Comparison of ENCODE assay signal across 8 cellular contexts in the genomic region with DNA sequence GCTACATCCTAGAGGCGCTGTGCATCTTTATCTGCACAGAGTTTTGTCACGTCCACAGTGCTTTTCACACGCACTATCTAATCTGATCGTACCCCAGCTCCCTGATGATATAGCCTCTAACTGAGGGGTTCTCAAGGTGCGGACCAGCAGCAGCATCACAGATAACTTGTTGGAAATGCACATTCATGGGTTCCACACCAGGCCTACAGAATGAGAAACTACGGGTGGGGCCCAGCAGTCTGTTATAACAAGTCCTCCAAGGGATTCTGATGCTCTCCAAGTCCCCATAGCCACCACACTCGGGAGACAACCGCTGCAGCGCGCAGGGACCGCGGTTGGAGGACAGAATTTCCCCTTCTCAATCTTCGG. TPM values are rescaled to one million over a fixed set of nuclear protein-coding genes. Genes with fewer than 3 reads are reported as not detected.
DNase-seq lines count a peak whose midpoint lies in the region; ATAC-seq and TF ChIP-seq lines count a peak whose summit lies in the region.

No MANE protein-coding gene starts in this region.

- peaks cover 23% of the 10 kb centered on the region for H3K4me1 ChIP-seq in cardiac muscle cell (ENCODE audit: low read depth)
- H3K4me1 ChIP-seq in urinary bladder (ENCODE audit: insufficient read depth), result no peaks in the 10 kb centered on the region

- H3K9me3 ChIP-seq in cardiac muscle cell (ENCODE audit: low read depth), result no peaks in the 10 kb centered on the region

- peak overlapping the region; percentile 64 for H3K27ac ChIP-seq in cardiac muscle cell
- H3K27ac ChIP-seq in brain microvascular endothelial cell, result peak overlapping the region; percentile 98
- peak overlapping the region; percentile 30 for H3K27ac ChIP-seq in urinary bladder (ENCODE audit: low read depth)

- ATAC-seq in memory B cell (ENCODE audit: low read depth) (no peak), HG03442 (IDR thresholded peaks at IDR 0.05; ENCODE audit: unreplicated experiment) (no peak)

- peaks cover 16% of the 10 kb centered on the region for H3K36me3 Mint-ChIP-seq in memory B cell

- H3K27me3 Mint-ChIP-seq in memory B cell, result no peaks in the 10 kb centered on the region

- TF ChIP-seq CTCF in cardiac muscle cell (IDR thresholded peaks at IDR 0.05; ENCODE audit: low read depth, low read length), result no peak
- no peak for TF ChIP-seq CTCF in brain microvascular endothelial cell (IDR thresholded peaks at IDR 0.05; ENCODE audit: low read depth, low read length, missing control alignments)

- H3K9me3 Mint-ChIP-seq in memory B cell, result no peaks in the 10 kb centered on the region

- peak overlapping the region; percentile 99 for H3K27ac Mint-ChIP-seq in memory B cell

- in situ Hi-C loops in brain microvascular endothelial cell (cut with HindIII; ENCODE audit: low pct_ligation_motif_present, low sequenced_read_pairs), result no loop called here

- DNase-seq in cardiac muscle cell (ENCODE audit: low read depth in 1 of 2, low spot score in 1 of 2) (no peak), cardiac septum (ENCODE audit: low spot score) (no peak), brain microvascular endothelial cell (no peak), memory B cell (ENCODE audit: low spot score in 2 of 2) (no peak), hepatic stellate cell (ENCODE audit: low spot score) (no peak), DMS153 (lab: John Stamatoyannopoulos, UW) (no peak)

- H3K36me3 ChIP-seq in cardiac muscle cell (peaks cover 25% of the 10 kb centered on the region), brain microvascular endothelial cell (replicated peaks) (peaks cover 30% of the 10 kb centered on the region), urinary bladder (ENCODE audit: insufficient read depth) (peaks cover 3% of the 10 kb centered on the region)

- H3K4me1 Mint-ChIP-seq in memory B cell, result peaks cover 15% of the 10 kb centered on the region

- H3K4me3 ChIP-seq in cardiac muscle cell (peak overlapping the region; percentile 20), brain microvascular endothelial cell (ENCODE audit: low read depth, low read length) (peak overlapping the region; percentile 59), urinary bladder (ENCODE audit: low read depth, low read length) (peak overlapping the region; percentile 92)

- no peaks in the 10 kb centered on the region for H3K27me3 ChIP-seq in cardiac muscle cell
- no peaks in the 10 kb centered on the region for H3K27me3 ChIP-seq in brain microvascular endothelial cell (replicated peaks)

- peak overlapping the region; percentile 95 for H3K4me3 Mint-ChIP-seq in memory B cell

- WGBS in urinary bladder, result 5% methylated on average over 13 of the region's 13 CpGs

- intact Hi-C loops in cardiac septum (cut with DNase I), result loop anchor here (1.0 to 5.0 kb wide), 4 partner anchors 53 to 641 kb away; a partner anchor contains a TSS

RNA-seq across cellular contexts. Expression of a gene that starts 0.8 kb away (rescaled TPM):
- total RNA-seq in cardiac muscle cell (92.9 and 159 TPM in 2 replicates), cardiac septum (99.3 TPM), urinary bladder (317 TPM)
- polyA plus RNA-seq in cardiac muscle cell (133 and 159 TPM in 2 replicates), urinary bladder (126 TPM)

RNA-seq across cellular contexts. Expression of a gene that starts 53.5 kb away (rescaled TPM):
- total RNA-seq in cardiac muscle cell (76.3 and 108 TPM in 2 replicates), cardiac septum (58.3 TPM), urinary bladder (251 TPM)
- polyA plus RNA-seq in cardiac muscle cell (65.2 and 87.1 TPM in 2 replicates), urinary bladder (101 TPM)

Comparison
In these comparisons a context has a peak if more than half of its experiments do, and no peak if none do; other contexts are left out.
1. H3K27ac ChIP-seq: peak in every context shown above with its lines; median percentile 98 in brain microvascular endothelial cell; 64 in cardiac muscle cell; 30 in urinary bladder.
2. H3K4me3 ChIP-seq: peak in every context shown above with its lines; median percentile 92 in urinary bladder; 59 in brain microvascular endothelial cell; 20 in cardiac muscle cell.